12 cellular contexts compared by ENCODE assay signal in the genomic region with DNA sequence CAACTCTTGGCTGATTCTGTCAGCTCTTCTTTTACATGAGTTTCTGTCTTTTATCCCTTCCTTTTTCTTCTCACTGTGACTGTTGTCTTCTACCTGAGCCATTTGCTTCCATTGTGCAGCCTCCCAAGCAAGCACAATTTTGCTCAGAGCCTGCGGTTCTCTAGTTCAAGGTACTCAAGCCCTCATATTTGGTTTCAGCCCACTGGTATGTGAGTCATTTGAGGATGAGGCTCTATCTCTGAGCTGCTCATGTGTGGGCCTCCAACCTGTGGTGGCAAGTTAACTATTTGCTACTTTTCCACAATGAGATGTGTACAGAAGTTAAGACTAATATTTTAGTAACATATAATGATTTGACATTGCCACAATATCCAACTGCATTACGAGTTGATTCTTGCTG.
DNase-seq lines count a peak whose midpoint lies in the region; ATAC-seq and TF ChIP-seq lines count a peak whose summit lies in the region.
"Had no signal": no experiment of that assay in that cellular context is flagged by ENCODE, and none has a peak within 500 bp of the region (broad histone marks: within the 10 kb centered on the region; RNA-seq: fewer than 3 reads in every experiment).

No MANE protein-coding gene starts in this region.

- intact Hi-C loops in Right ventricle myocardium superior (cut with DNase I) (no loop called here), PC-3 (cut with micrococcal nuclease) (no loop called here), A673 (cut with micrococcal nuclease; ENCODE audit: unreplicated experiment) (no loop called here)

- no peak overlapping the region for H3K9ac ChIP-seq in PC-3 (ENCODE audit: low read length)

- H3K4me1 Mint-ChIP-seq in GM23338: peaks cover 18% of the 10 kb centered on the region

- peaks cover 18% of the 10 kb centered on the region for H3K4me1 ChIP-seq in GM23338 (ENCODE audit: insufficient read depth)
- H3K4me1 ChIP-seq in PC-3 (ENCODE audit: insufficient read depth, low read length): peaks cover 17% of the 10 kb centered on the region
- H3K4me1 ChIP-seq in A673 (ENCODE audit: insufficient read depth, low read length, poor library complexity, severe bottlenecking): no peaks in the 10 kb centered on the region
- H3K4me1 ChIP-seq: body of pancreas had no signal

- H3K4me3 ChIP-seq in GM23338 (no peak overlapping the region), PC-3 (ENCODE audit: low read length) (no peak overlapping the region), A673 (ENCODE audit: low read depth, low read length, poor library complexity, severe bottlenecking) (no peak overlapping the region)
- H3K4me3 ChIP-seq: body of pancreas had no signal

- H3K4me3 Mint-ChIP-seq in GM23338: no peak overlapping the region

- POLR2A ChIA-PET in PC-3 (lab: Charles Lee; ENCODE audit: unreplicated experiment) (no interaction called here), A673 (lab: Charles Lee; ENCODE audit: low non-redundant PET) (no interaction called here)

- H3F3A ChIP-seq in GM23338 (replicated peaks; ENCODE audit: low read depth): no peaks in the 10 kb centered on the region
- peaks cover 3% of the 10 kb centered on the region for H3F3A ChIP-seq in PC-3 (ENCODE audit: low read length, unreplicated experiment)

- no peak for DNase-seq in activated naive CD4-positive, alpha-beta T cell treated with anti-CD3 and anti-CD28 coated beads, Interleukin-2, amount 50 U/mL, for 72 hours (ENCODE audit: low spot score in 2 of 2)
- no peak for DNase-seq in activated naive CD4-positive, alpha-beta T cell (lab: John Stamatoyannopoulos, UW)
- DNase-seq in GM23338 (ENCODE audit: low spot score): no peak
- peak; percentile 56 for DNase-seq in renal cortical epithelial cell (ENCODE audit: low read depth)
- DNase-seq in Right ventricle myocardium superior: no peak
- DNase-seq in PC-3: no peak
- no peak for DNase-seq in A673 (ENCODE audit: low spot score)
- DNase-seq: activated CD4-positive, alpha-beta T cell treated with anti-CD3 and anti-CD28 coated beads, Interleukin-2, amount 50 U/mL, for 4 hours; body of pancreas; NCI-H1694 had no signal

- H3K9me3 ChIP-seq in PC-3 (ENCODE audit: low read length): no peaks in the 10 kb centered on the region
- H3K9me3 ChIP-seq in A673 (ENCODE audit: low read depth, low read length, poor library complexity, severe bottlenecking): no peaks in the 10 kb centered on the region
- H3K9me3 ChIP-seq: body of pancreas had no signal

- H4K20me1 ChIP-seq in GM23338 (replicated peaks; ENCODE audit: insufficient read depth): no peaks in the 10 kb centered on the region
- no peaks in the 10 kb centered on the region for H4K20me1 ChIP-seq in PC-3 (ENCODE audit: low read length)

- H3K36me3 ChIP-seq in GM23338 (ENCODE audit: insufficient read depth): no peaks in the 10 kb centered on the region; the same call in none of the 2 replicates
- peaks cover 18% of the 10 kb centered on the region; the same call in 1 of the 2 replicates for H3K36me3 ChIP-seq in PC-3 (ENCODE audit: low read depth, low read length)
- no peaks in the 10 kb centered on the region for H3K36me3 ChIP-seq in A673 (ENCODE audit: insufficient read depth, low read length, poor library complexity, severe bottlenecking)

- H3K27ac ChIP-seq in GM23338 (ENCODE audit: low read depth) (peak overlapping the region; percentile 65; the same call in 1 of the 2 replicates), PC-3 (ENCODE audit: low read length) (no peak overlapping the region), A673 (ENCODE audit: low read depth, low read length, poor library complexity, severe bottlenecking) (no peak overlapping the region)
- H3K27ac ChIP-seq: body of pancreas had no signal

- peaks cover 6 to 15% of the 10 kb centered on the region in 2 donors for H3K36me3 Mint-ChIP-seq in activated naive CD4-positive, alpha-beta T cell treated with anti-CD3 and anti-CD28 coated beads, Interleukin-2, amount 50 U/mL, for 72 hours
- H3K36me3 Mint-ChIP-seq in GM23338 (ENCODE audit: low read depth): peaks cover 64% of the 10 kb centered on the region

- H3K9me2 ChIP-seq in GM23338 (ENCODE audit: insufficient read depth) (no peaks in the 10 kb centered on the region), PC-3 (replicated peaks; ENCODE audit: low read length) (no peaks in the 10 kb centered on the region)

- no peaks in the 10 kb centered on the region for H3K27me3 ChIP-seq in GM23338 (ENCODE audit: insufficient read depth)
- no peaks in the 10 kb centered on the region for H3K27me3 ChIP-seq in PC-3 (ENCODE audit: low read length)
- H3K27me3 ChIP-seq in A673 (replicated peaks; ENCODE audit: insufficient read depth, low read depth, low read length, poor library complexity): no peaks in the 10 kb centered on the region
- H3K27me3 ChIP-seq: body of pancreas had no signal

- no peak overlapping the region for H3K4me2 ChIP-seq in GM23338
- H3K4me2 ChIP-seq in PC-3 (ENCODE audit: low read length): no peak overlapping the region

- no peak overlapping the region for H3K27ac Mint-ChIP-seq in activated naive CD4-positive, alpha-beta T cell treated with anti-CD3 and anti-CD28 coated beads, Interleukin-2, amount 50 U/mL, for 72 hours
- H3K27ac Mint-ChIP-seq in GM23338: no peak overlapping the region

- TF ChIP-seq CTCF in GM23338 (conservative IDR thresholded peaks at IDR 0.05; ENCODE audit: low read depth in 2 of 2): no peak
- TF ChIP-seq CTCF in PC-3 (conservative IDR thresholded peaks at IDR 0.05; ENCODE audit: low read depth, low read length): no peak
- TF ChIP-seq CTCF in A673 (conservative IDR thresholded peaks at IDR 0.05; ENCODE audit: low read depth, low read length): no peak

- no peaks in the 10 kb centered on the region; the same call in 1 of the 2 replicates for H3K79me2 ChIP-seq in GM23338 (replicated peaks; ENCODE audit: insufficient read depth)
- H3K79me2 ChIP-seq in PC-3 (ENCODE audit: low read length): no peaks in the 10 kb centered on the region

- BruUV-seq in PC-3 (replicated peaks; lab: Mats Ljungman, UMichigan) (no TSS peak), A673 (replicated peaks; lab: Mats Ljungman, UMichigan) (no TSS peak)

- H2AFZ ChIP-seq in GM23338 (no peak overlapping the region), PC-3 (ENCODE audit: low read length) (no peak overlapping the region)

- peaks cover 1% of the 10 kb centered on the region for H3K27me3 Mint-ChIP-seq in GM23338 (ENCODE audit: insufficient read depth, low read depth, poor library complexity)

- ATAC-seq in activated naive CD4-positive, alpha-beta T cell treated with anti-CD3 and anti-CD28 coated beads, Interleukin-2, amount 50 U/mL, for 72 hours: peak; percentile 49 to 54
- ATAC-seq in GM23338: no peak
- ATAC-seq in HG03457 (IDR thresholded peaks at IDR 0.05; ENCODE audit: unreplicated experiment): peak; percentile 56
- no peak for ATAC-seq in Right ventricle myocardium superior (ENCODE audit: poor library complexity)
- ATAC-seq in PC-3: no peak
- ATAC-seq: body of pancreas, sciatic nerve had no signal

- CTCF ChIA-PET in PC-3 (lab: Charles Lee) (no interaction called here), A673 (lab: Charles Lee) (no interaction called here)

- no peaks in the 10 kb centered on the region for H3K9me3 Mint-ChIP-seq in activated naive CD4-positive, alpha-beta T cell treated with anti-CD3 and anti-CD28 coated beads, Interleukin-2, amount 50 U/mL, for 72 hours
- H3K9me3 Mint-ChIP-seq in GM23338: no peaks in the 10 kb centered on the region

TF ChIP-seq in GM23338, 12 proteins besides CTCF, POLR2A, EP300 and RAD21 (continues in another document):
- TF ChIP-seq JUNB (IDR thresholded peaks at IDR 0.05; ENCODE audit: unreplicated experiment) (no peak), POLR2AphosphoS5 (IDR thresholded peaks at IDR 0.05; ENCODE audit: low read depth) (no peak), CREB1 (CRISPR knock-in tag; IDR thresholded peaks at IDR 0.05; ENCODE audit: low read depth) (no peak), ZNF114 (CRISPR knock-in tag; IDR thresholded peaks at IDR 0.05) (no peak), STAT1 (IDR thresholded peaks at IDR 0.05; ENCODE audit: unreplicated experiment) (no peak), ZNF331 (CRISPR knock-in tag; IDR thresholded peaks at IDR 0.05; ENCODE audit: low read depth) (no peak)
- TF ChIP-seq, protein P1, sequence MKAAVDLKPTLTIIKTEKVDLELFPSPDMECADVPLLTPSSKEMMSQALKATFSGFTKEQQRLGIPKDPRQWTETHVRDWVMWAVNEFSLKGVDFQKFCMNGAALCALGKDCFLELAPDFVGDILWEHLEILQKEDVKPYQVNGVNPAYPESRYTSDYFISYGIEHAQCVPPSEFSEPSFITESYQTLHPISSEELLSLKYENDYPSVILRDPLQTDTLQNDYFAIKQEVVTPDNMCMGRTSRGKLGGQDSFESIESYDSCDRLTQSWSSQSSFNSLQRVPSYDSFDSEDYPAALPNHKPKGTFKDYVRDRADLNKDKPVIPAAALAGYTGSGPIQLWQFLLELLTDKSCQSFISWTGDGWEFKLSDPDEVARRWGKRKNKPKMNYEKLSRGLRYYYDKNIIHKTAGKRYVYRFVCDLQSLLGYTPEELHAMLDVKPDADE (IDR thresholded peaks at IDR 0.05): no peak

Comparison
In these comparisons a context has a peak if more than half of its experiments do, and no peak if none do; other contexts are left out.
1. ATAC-seq: peak in activated naive CD4-positive, alpha-beta T cell treated with anti-CD3 and anti-CD28 coated beads, Interleukin-2, amount 50 U/mL, for 72 hours (2 of 2) and HG03457 (single experiment); none in GM23338 (single experiment), Right ventricle myocardium superior (single experiment) and PC-3 (single experiment).